1 cellular context compared by ENCODE assay signal in genomic region chr11:737366-737765, GRCh38.
TF ChIP-seq lines count a peak whose summit lies in the region.

No MANE protein-coding gene starts in this region.

TF ChIP-seq in SK-N-SH treated with all-trans-retinoic acid at 6 μM for 48 hours, 23 proteins besides CTCF, POLR2A, EP300 and RAD21 (continued from another document):
- TF ChIP-seq ZNF8 (CRISPR knock-in tag; IDR thresholded peaks at IDR 0.05) (no peak), ZNF565 (CRISPR knock-in tag; conservative IDR thresholded peaks at IDR 0.05; ENCODE audit: low read depth) (no peak)
